In genomic region chr1:65694933-65695332, GRCh38 we compare ENCODE assay signal across 20 cellular contexts.
"Had no signal": no experiment of that assay in that cellular context is flagged by ENCODE, and none has a peak within 500 bp of the region (broad histone marks: within the 10 kb centered on the region; RNA-seq: fewer than 3 reads in every experiment).

No MANE protein-coding gene starts in this region.

- H3K27ac ChIP-seq: colonic mucosa, neutrophil, psoas muscle, skin epidermis, stomach, thoracic aorta had no signal

- H3K4me3 Mint-ChIP-seq: naive thymus-derived CD8-positive, alpha-beta T cell had no signal

- H3K4me1 Mint-ChIP-seq: naive thymus-derived CD8-positive, alpha-beta T cell had no signal

- H3K4me3 ChIP-seq: colonic mucosa, lung, psoas muscle, skin epidermis, stomach, thoracic aorta had no signal

- H3K36me3 Mint-ChIP-seq: naive thymus-derived CD8-positive, alpha-beta T cell had no signal

- H3K27ac Mint-ChIP-seq: naive thymus-derived CD8-positive, alpha-beta T cell had no signal

- H3K9me3 Mint-ChIP-seq: naive thymus-derived CD8-positive, alpha-beta T cell had no signal

- DNase-seq: colonic mucosa; dermis blood vessel endothelial cell; foreskin melanocyte; head of caudate nucleus; hippocampal formation; left colon; left ventricle myocardium superior; mesenchymal stem cell; naive thymus-derived CD8-positive, alpha-beta T cell; psoas muscle; retina; stimulated activated naive CD4-positive, alpha-beta T cell; stomach; substantia nigra had no signal

- FAIRE-seq: endothelial cell of umbilical vein had no signal

- H3K27me3 ChIP-seq: colonic mucosa, neutrophil had no signal

- H3K36me3 ChIP-seq: colonic mucosa, neutrophil, stomach, thoracic aorta had no signal

- H3K9me3 ChIP-seq: colonic mucosa, neutrophil, psoas muscle, stomach, thoracic aorta had no signal

- H3K4me1 ChIP-seq: colonic mucosa had no signal

- ATAC-seq: left colon; left ventricle myocardium superior; naive thymus-derived CD8-positive, alpha-beta T cell; psoas muscle; sciatic nerve had no signal
